ENCODE assay signal across 1 cellular context in the genomic region with DNA sequence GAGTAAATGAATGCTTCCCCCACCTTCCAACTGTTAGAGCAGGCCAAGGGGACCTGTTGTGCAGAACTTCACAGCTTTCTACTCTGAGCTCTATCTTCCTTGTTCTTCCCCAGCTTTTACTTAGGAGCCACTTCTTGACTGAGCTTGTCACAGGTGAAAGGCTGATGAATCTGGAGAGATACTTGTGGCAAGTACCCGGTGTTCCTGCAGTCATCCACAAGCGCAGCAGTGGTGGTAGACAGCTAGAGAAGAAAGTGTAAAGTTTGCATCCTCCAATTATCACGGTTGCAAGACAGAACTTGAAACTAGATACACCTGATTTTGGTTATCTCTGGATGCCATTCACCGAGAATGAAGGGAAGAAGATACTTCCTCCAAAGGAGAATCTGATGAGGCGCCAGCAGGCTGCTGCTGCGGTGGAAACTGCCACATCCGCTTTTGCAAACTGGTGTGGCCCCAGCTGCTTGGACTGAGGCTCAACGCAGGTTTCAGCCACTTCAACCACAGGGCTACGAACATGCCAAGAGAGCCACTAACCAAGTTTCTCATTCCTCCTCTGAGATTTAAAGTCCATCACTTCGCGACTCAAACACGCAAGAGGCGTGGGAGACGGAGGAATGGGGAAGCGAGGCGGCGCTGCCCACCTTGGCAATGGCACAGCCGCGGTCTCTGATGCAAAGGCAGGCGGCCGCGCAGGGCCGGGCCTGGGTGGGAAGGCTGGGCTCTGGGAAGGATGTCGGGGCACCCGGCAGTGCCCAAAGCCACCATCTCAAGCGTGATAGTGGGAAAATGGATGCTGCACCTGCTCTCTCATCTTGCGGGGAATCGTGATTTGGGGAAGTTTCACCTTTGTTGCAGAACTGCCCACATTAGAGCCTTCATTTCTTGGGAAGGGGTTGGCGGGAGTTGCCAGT.
TF ChIP-seq lines count a peak whose summit lies in the region.

No MANE protein-coding gene starts in this region.

TF ChIP-seq in GM23338, 12 proteins besides CTCF, POLR2A, EP300 and RAD21 (continued from another document):
- TF ChIP-seq, protein P1, sequence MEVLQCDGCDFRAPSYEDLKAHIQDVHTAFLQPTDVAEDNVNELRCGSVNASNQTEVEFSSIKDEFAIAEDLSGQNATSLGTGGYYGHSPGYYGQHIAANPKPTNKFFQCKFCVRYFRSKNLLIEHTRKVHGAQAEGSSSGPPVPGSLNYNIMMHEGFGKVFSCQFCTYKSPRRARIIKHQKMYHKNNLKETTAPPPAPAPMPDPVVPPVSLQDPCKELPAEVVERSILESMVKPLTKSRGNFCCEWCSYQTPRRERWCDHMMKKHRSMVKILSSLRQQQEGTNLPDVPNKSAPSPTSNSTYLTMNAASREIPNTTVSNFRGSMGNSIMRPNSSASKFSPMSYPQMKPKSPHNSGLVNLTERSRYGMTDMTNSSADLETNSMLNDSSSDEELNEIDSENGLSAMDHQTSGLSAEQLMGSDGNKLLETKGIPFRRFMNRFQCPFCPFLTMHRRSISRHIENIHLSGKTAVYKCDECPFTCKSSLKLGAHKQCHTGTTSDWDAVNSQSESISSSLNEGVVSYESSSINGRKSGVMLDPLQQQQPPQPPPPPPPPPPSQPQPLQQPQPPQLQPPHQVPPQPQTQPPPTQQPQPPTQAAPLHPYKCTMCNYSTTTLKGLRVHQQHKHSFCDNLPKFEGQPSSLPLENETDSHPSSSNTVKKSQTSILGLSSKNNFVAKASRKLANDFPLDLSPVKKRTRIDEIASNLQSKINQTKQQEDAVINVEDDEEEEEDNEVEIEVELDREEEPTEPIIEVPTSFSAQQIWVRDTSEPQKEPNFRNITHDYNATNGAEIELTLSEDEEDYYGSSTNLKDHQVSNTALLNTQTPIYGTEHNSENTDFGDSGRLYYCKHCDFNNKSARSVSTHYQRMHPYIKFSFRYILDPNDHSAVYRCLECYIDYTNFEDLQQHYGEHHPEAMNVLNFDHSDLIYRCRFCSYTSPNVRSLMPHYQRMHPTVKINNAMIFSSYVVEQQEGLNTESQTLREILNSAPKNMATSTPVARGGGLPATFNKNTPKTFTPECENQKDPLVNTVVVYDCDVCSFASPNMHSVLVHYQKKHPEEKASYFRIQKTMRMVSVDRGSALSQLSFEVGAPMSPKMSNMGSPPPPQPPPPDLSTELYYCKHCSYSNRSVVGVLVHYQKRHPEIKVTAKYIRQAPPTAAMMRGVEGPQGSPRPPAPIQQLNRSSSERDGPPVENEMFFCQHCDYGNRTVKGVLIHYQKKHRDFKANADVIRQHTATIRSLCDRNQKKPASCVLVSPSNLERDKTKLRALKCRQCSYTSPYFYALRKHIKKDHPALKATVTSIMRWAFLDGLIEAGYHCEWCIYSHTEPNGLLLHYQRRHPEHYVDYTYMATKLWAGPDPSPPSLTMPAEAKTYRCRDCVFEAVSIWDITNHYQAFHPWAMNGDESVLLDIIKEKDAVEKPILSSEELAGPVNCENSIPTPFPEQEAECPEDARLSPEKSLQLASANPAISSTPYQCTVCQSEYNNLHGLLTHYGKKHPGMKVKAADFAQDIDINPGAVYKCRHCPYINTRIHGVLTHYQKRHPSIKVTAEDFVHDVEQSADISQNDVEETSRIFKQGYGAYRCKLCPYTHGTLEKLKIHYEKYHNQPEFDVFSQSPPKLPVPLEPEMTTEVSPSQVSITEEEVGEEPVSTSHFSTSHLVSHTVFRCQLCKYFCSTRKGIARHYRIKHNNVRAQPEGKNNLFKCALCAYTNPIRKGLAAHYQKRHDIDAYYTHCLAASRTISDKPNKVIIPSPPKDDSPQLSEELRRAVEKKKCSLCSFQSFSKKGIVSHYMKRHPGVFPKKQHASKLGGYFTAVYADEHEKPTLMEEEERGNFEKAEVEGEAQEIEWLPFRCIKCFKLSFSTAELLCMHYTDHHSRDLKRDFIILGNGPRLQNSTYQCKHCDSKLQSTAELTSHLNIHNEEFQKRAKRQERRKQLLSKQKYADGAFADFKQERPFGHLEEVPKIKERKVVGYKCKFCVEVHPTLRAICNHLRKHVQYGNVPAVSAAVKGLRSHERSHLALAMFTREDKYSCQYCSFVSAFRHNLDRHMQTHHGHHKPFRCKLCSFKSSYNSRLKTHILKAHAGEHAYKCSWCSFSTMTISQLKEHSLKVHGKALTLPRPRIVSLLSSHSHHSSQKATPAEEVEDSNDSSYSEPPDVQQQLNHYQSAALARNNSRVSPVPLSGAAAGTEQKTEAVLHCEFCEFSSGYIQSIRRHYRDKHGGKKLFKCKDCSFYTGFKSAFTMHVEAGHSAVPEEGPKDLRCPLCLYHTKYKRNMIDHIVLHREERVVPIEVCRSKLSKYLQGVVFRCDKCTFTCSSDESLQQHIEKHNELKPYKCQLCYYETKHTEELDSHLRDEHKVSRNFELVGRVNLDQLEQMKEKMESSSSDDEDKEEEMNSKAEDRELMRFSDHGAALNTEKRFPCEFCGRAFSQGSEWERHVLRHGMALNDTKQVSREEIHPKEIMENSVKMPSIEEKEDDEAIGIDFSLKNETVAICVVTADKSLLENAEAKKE (CRISPR knock-in tag; IDR thresholded peaks at IDR 0.05) = no peak
- TF ChIP-seq STAT1 (IDR thresholded peaks at IDR 0.05; ENCODE audit: unreplicated experiment) (no peak), JUNB (IDR thresholded peaks at IDR 0.05; ENCODE audit: unreplicated experiment) (no peak), EZH2 (IDR thresholded peaks at IDR 0.05; ENCODE audit: low read depth, unreplicated experiment) (no peak), CREB1 (CRISPR knock-in tag; IDR thresholded peaks at IDR 0.05; ENCODE audit: low read depth) (no peak), EZH2phosphoT487 (IDR thresholded peaks at IDR 0.05; ENCODE audit: unreplicated experiment) (no peak)
- TF ChIP-seq, protein P2, sequence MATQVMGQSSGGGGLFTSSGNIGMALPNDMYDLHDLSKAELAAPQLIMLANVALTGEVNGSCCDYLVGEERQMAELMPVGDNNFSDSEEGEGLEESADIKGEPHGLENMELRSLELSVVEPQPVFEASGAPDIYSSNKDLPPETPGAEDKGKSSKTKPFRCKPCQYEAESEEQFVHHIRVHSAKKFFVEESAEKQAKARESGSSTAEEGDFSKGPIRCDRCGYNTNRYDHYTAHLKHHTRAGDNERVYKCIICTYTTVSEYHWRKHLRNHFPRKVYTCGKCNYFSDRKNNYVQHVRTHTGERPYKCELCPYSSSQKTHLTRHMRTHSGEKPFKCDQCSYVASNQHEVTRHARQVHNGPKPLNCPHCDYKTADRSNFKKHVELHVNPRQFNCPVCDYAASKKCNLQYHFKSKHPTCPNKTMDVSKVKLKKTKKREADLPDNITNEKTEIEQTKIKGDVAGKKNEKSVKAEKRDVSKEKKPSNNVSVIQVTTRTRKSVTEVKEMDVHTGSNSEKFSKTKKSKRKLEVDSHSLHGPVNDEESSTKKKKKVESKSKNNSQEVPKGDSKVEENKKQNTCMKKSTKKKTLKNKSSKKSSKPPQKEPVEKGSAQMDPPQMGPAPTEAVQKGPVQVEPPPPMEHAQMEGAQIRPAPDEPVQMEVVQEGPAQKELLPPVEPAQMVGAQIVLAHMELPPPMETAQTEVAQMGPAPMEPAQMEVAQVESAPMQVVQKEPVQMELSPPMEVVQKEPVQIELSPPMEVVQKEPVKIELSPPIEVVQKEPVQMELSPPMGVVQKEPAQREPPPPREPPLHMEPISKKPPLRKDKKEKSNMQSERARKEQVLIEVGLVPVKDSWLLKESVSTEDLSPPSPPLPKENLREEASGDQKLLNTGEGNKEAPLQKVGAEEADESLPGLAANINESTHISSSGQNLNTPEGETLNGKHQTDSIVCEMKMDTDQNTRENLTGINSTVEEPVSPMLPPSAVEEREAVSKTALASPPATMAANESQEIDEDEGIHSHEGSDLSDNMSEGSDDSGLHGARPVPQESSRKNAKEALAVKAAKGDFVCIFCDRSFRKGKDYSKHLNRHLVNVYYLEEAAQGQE (IDR thresholded peaks at IDR 0.05; ENCODE audit: unreplicated experiment) = no peak
- TF ChIP-seq, protein P3, sequence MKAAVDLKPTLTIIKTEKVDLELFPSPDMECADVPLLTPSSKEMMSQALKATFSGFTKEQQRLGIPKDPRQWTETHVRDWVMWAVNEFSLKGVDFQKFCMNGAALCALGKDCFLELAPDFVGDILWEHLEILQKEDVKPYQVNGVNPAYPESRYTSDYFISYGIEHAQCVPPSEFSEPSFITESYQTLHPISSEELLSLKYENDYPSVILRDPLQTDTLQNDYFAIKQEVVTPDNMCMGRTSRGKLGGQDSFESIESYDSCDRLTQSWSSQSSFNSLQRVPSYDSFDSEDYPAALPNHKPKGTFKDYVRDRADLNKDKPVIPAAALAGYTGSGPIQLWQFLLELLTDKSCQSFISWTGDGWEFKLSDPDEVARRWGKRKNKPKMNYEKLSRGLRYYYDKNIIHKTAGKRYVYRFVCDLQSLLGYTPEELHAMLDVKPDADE (IDR thresholded peaks at IDR 0.05) = no peak
